ENCODE assay signal across 22 cellular contexts in genomic region chr11:125376856-125377255, GRCh38.
DNase-seq lines count a peak whose midpoint lies in the region; ATAC-seq and TF ChIP-seq lines count a peak whose summit lies in the region.
"Had no signal": no experiment of that assay in that cellular context is flagged by ENCODE, and none has a peak within 500 bp of the region (broad histone marks: within the 10 kb centered on the region; RNA-seq: fewer than 3 reads in every experiment).

No MANE protein-coding gene starts in this region.

- H3K27ac ChIP-seq in colonic mucosa (no peak overlapping the region), tibial nerve (no peak overlapping the region)
- H3K27ac ChIP-seq: lower lobe of right lung, ovary, thyroid gland had no signal

- peak; percentile 43 for ATAC-seq in omental fat pad (ENCODE audit: low FRiP score)
- ATAC-seq: stimulated activated memory B cell treated with anti-CD40 and anti-IgM and Interleukin-4, amounts not matched to agents 10 μg/mL and 1 μg/mL and 100 μg/mL, for 72 hours had no signal

- peak overlapping the region; percentile 37 for H3K27ac Mint-ChIP-seq in chondrocyte (ENCODE audit: unreplicated experiment)
- no peak overlapping the region for H3K27ac Mint-ChIP-seq in Caco-2 (ENCODE audit: unreplicated experiment)
- H3K27ac Mint-ChIP-seq: activated CD4-positive, alpha-beta memory T cell treated with anti-CD3 and anti-CD28 coated beads for 36 hours; stimulated activated memory B cell treated with anti-CD40 and anti-IgM and Interleukin-4, amounts not matched to agents 10 μg/mL and 1 μg/mL and 100 μg/mL, for 72 hours had no signal

- no peaks in the 10 kb centered on the region for H3K9me3 Mint-ChIP-seq in chondrocyte (ENCODE audit: low read depth)
- no peaks in the 10 kb centered on the region for H3K9me3 Mint-ChIP-seq in Caco-2 (ENCODE audit: unreplicated experiment)
- H3K9me3 Mint-ChIP-seq: activated CD4-positive, alpha-beta memory T cell treated with anti-CD3 and anti-CD28 coated beads for 36 hours; immature natural killer cell; stimulated activated memory B cell treated with anti-CD40 and anti-IgM and Interleukin-4, amounts not matched to agents 10 μg/mL and 1 μg/mL and 100 μg/mL, for 72 hours had no signal

- no peak for TF ChIP-seq EP300 in tibial nerve (IDR thresholded peaks at IDR 0.05)

- intact Hi-C loops in colonic mucosa (cut with DNase I) (no loop called here), Caco-2 (cut with micrococcal nuclease; ENCODE audit: unreplicated experiment) (no loop called here)

- H3K4me1 ChIP-seq in colonic mucosa = no peaks in the 10 kb centered on the region
- H3K4me1 ChIP-seq in tibial nerve = peaks cover 0 to 10% (median 0%) of the 10 kb centered on the region in 4 donors
- H3K4me1 ChIP-seq in Caco-2 = peaks cover 18% of the 10 kb centered on the region

- TF ChIP-seq POLR2A in tibial nerve (IDR thresholded peaks at IDR 0.05) = no peak

- H3K27me3 Mint-ChIP-seq in chondrocyte (ENCODE audit: low read depth) = no peaks in the 10 kb centered on the region
- H3K27me3 Mint-ChIP-seq in Caco-2 (ENCODE audit: insufficient read depth, unreplicated experiment) = peaks cover 36% of the 10 kb centered on the region

- TF ChIP-seq CTCF in chondrocyte (IDR thresholded peaks at IDR 0.05) (no peak), omental fat pad (IDR thresholded peaks at IDR 0.05) (no peak), colonic mucosa (IDR thresholded peaks at IDR 0.05) (no peak), tibial nerve (IDR thresholded peaks at IDR 0.05) (no peak), Caco-2 (IDR thresholded peaks at IDR 0.05; ENCODE audit: insufficient read depth in 1 of 2, low read depth in 1 of 2, low read length in 1 of 2, severe bottlenecking in 1 of 2, unreplicated experiment in 1 of 2) (no peak)

- H3K27me3 ChIP-seq in MG63 (no peaks in the 10 kb centered on the region), colonic mucosa (no peaks in the 10 kb centered on the region), tibial nerve (no peaks in the 10 kb centered on the region), Caco-2 (replicated peaks; ENCODE audit: control insufficient read depth, insufficient read depth, low read length) (peaks cover 5% of the 10 kb centered on the region)
- H3K27me3 ChIP-seq: ovary, sigmoid colon, thyroid gland had no signal

- H3K36me3 Mint-ChIP-seq in chondrocyte (ENCODE audit: low read depth) (peaks cover 8% of the 10 kb centered on the region), Caco-2 (ENCODE audit: insufficient read depth, unreplicated experiment) (no peaks in the 10 kb centered on the region)
- H3K36me3 Mint-ChIP-seq: activated CD4-positive, alpha-beta memory T cell treated with anti-CD3 and anti-CD28 coated beads for 36 hours; immature natural killer cell; stimulated activated memory B cell treated with anti-CD40 and anti-IgM and Interleukin-4, amounts not matched to agents 10 μg/mL and 1 μg/mL and 100 μg/mL, for 72 hours had no signal

- no TSS peak for BruUV-seq in Caco-2 (replicated peaks; lab: Mats Ljungman, UMichigan)

- CTCF ChIA-PET in Caco-2 (lab: Charles Lee) = interaction anchor here (0.6 kb wide), 1 partner anchor 26 kb away, joined by 7 read pairs; no protein-coding TSS in a partner anchor

- no peak overlapping the region for H3K9ac ChIP-seq in colonic mucosa (ENCODE audit: low read depth in 2 of 2, low read length in 2 of 2)

- 52 to 63% methylated on average over 5 of the region's 5 CpGs for WGBS in tibial nerve, 2 donors

- H3K4me3 Mint-ChIP-seq in chondrocyte (ENCODE audit: unreplicated experiment) = no peak overlapping the region
- no peak overlapping the region for H3K4me3 Mint-ChIP-seq in Caco-2 (ENCODE audit: unreplicated experiment)
- H3K4me3 Mint-ChIP-seq: activated CD4-positive, alpha-beta memory T cell treated with anti-CD3 and anti-CD28 coated beads for 36 hours; immature natural killer cell; stimulated activated memory B cell treated with anti-CD40 and anti-IgM and Interleukin-4, amounts not matched to agents 10 μg/mL and 1 μg/mL and 100 μg/mL, for 72 hours had no signal

- H3K9me3 ChIP-seq in MG63 (no peaks in the 10 kb centered on the region), colonic mucosa (no peaks in the 10 kb centered on the region), tibial nerve (no peaks in the 10 kb centered on the region), Caco-2 (no peaks in the 10 kb centered on the region)
- H3K9me3 ChIP-seq: lower lobe of right lung, ovary, sigmoid colon, thyroid gland had no signal

- POLR2A ChIA-PET in Caco-2 (lab: Charles Lee) = no interaction called here

- H3K4me3 ChIP-seq in MG63 = no peak overlapping the region
- H3K4me3 ChIP-seq in colonic mucosa = no peak overlapping the region
- no peak overlapping the region for H3K4me3 ChIP-seq in tibial nerve
- H3K4me3 ChIP-seq in Caco-2 (ENCODE audit: low read depth, low read length) = no peak overlapping the region
- H3K4me3 ChIP-seq: lower lobe of right lung, ovary, thyroid gland had no signal

- peaks cover 3% of the 10 kb centered on the region for H3K36me3 ChIP-seq in MG63
- no peaks in the 10 kb centered on the region for H3K36me3 ChIP-seq in colonic mucosa
- peaks cover 0 to 11% (median 0%) of the 10 kb centered on the region in 3 donors for H3K36me3 ChIP-seq in tibial nerve
- no peaks in the 10 kb centered on the region for H3K36me3 ChIP-seq in Caco-2 (ENCODE audit: control insufficient read depth, insufficient read depth, low read length)
- H3K36me3 ChIP-seq: lower lobe of right lung, ovary, sigmoid colon, thyroid gland had no signal

- H3K4me1 Mint-ChIP-seq in chondrocyte (ENCODE audit: low read depth) (peaks cover 58% of the 10 kb centered on the region), Caco-2 (ENCODE audit: low read depth, unreplicated experiment) (peaks cover 13% of the 10 kb centered on the region)
- H3K4me1 Mint-ChIP-seq: immature natural killer cell; stimulated activated memory B cell treated with anti-CD40 and anti-IgM and Interleukin-4, amounts not matched to agents 10 μg/mL and 1 μg/mL and 100 μg/mL, for 72 hours had no signal

- DNase-seq in AG20443 (ENCODE audit: low spot score) (peak; percentile 60), MG63 (peak; percentile 63), chondrocyte (ENCODE audit: low spot score) (no peak), omental fat pad (ENCODE audit: low spot score) (no peak), colonic mucosa (no peak), DMS153 treated with DMSO at 0.1 percent for 48 hours (lab: John Stamatoyannopoulos, UW; ENCODE audit: unreplicated experiment) (no peak), tibial nerve (ENCODE audit: low spot score in 2 of 2) (no peak), Caco-2 (no peak)
- DNase-seq: activated CD4-positive, alpha-beta memory T cell treated with anti-CD3 and anti-CD28 coated beads for 36 hours; activated CD4-positive, CD25-positive, alpha-beta regulatory T cell; DMS153; immature natural killer cell; KBM-7; lower lobe of right lung; NCI-H187 treated with DMSO at 0.1 percent for 48 hours; NCI-H226; sigmoid colon; stimulated activated CD4-positive, alpha-beta T cell treated with anti-CD3 and anti-CD28 coated beads, Interleukin-1b, Interleukin-23, amount 100 ng/mL, for 48 hours; T1000 had no signal

Comparison
In these comparisons a context has a peak if more than half of its experiments do, and no peak if none do; other contexts are left out.
1. DNase-seq: peak in AG20443 (single experiment) and MG63 (single experiment); none in chondrocyte (single experiment), omental fat pad (single experiment), colonic mucosa (single experiment), DMS153 treated with DMSO at 0.1 percent for 48 hours (single experiment), tibial nerve (0 of 2) and Caco-2 (0 of 2).